ENCODE assay signal across 8 cellular contexts in the genomic region with DNA sequence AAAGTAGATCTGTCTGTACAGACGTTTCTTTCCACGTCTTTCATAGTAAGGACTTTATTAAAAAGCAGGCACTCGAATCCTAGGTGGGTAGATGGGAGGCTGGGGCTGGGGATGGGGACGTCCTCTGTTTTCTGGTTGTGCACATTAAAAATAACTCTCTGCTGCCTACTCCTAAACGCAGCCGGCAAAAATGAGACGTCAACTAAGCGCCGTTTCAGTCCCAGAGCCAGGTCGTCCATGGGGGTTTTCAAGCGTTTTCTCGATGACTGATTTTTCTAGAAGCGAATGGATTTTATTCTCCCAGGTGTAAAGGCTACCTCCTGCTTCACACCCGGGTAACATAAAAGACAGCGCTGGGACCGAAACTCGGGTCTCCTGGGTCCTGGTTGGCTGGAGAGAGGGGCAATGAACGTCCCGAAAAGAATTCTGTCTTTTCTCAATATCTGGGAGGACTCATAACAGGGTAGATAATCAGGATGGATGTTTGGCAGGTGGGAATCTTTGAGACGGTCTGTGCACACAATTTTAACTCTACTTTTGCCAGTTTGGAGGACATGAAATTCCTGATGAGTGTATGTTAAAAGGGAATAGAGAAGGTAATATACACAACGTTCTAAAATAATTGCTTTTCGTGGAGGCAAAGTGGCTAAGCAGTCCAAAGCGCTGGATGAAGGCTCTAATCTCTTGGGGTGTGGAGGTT. TPM values are rescaled to one million over a fixed set of nuclear protein-coding genes. Genes with fewer than 3 reads are reported as not detected.
DNase-seq lines count a peak whose midpoint lies in the region; ATAC-seq and TF ChIP-seq lines count a peak whose summit lies in the region.

No MANE protein-coding gene starts in this region.

- H3K27me3 ChIP-seq in HL-60 (ENCODE audit: insufficient read depth, poor library complexity, severe bottlenecking) (peaks cover 2% of the 10 kb centered on the region), neuron (ENCODE audit: insufficient read depth, low read length) (peaks cover 10% of the 10 kb centered on the region)

- no peak overlapping the region; the same call in 1 of the 2 replicates for H3K27ac ChIP-seq in HL-60 (replicated peaks)

- peak overlapping the region; percentile 54 for H2AFZ ChIP-seq in neuron (ENCODE audit: low read depth, low read length)

- H3K9me3 ChIP-seq in neuron (ENCODE audit: low read length), result no peaks in the 10 kb centered on the region

- H3K4me3 ChIP-seq in HL-60 (replicated peaks; ENCODE audit: insufficient read depth, low read length), result peak overlapping the region; percentile 51
- H3K4me3 ChIP-seq in neuron (ENCODE audit: low read length), result peak overlapping the region; percentile 45

- no peaks in the 10 kb centered on the region for H3K4me1 ChIP-seq in neuron (ENCODE audit: insufficient read depth, low read length)

- no peak for TF ChIP-seq CTCF in HL-60 (IDR thresholded peaks at IDR 0.05; ENCODE audit: insufficient read depth, low read length)

- ATAC-seq in HG03280 (IDR thresholded peaks at IDR 0.05; ENCODE audit: unreplicated experiment), result no peak

- no peaks in the 10 kb centered on the region for H3K36me3 ChIP-seq in neuron (ENCODE audit: insufficient read depth, low read length)

- DNase-seq in Daoy (ENCODE audit: low read depth) (peak; percentile 40), HL-60 (ENCODE audit: low read depth in 1 of 2, low spot score in 1 of 2) (no peak), cerebellar cortex (ENCODE audit: low spot score) (peak; percentile 11), mesenteric fat pad (ENCODE audit: low spot score) (no peak), NCI-H1417 (lab: John Stamatoyannopoulos, UW) (no peak), GDM1 (lab: John Stamatoyannopoulos, UW) (no peak)

RNA-seq across cellular contexts. Expression of gene GPX6, which starts 25.3 kb away (rescaled TPM):
- not detected in 2 replicates for total RNA-seq in Daoy (2014; rRNA removed; shearing (Covaris generic))
- total RNA-seq in mesenteric fat pad, result not detected

RNA-seq across cellular contexts. Expression of gene GPX5, which starts 35.3 kb away (rescaled TPM):
- not detected in 2 replicates for total RNA-seq in Daoy (2014; rRNA removed; shearing (Covaris generic))
- not detected for total RNA-seq in mesenteric fat pad

RNA-seq across cellular contexts. Expression of gene ZSCAN23, which starts 47.0 kb away (rescaled TPM):
- total RNA-seq in Daoy (2014; rRNA removed; shearing (Covaris generic)), result 3.4 and 8.4 TPM in 2 replicates
- 1.5 TPM for total RNA-seq in mesenteric fat pad

Comparison
In these comparisons a context has a peak if more than half of its experiments do, and no peak if none do; other contexts are left out.
1. DNase-seq: peak in Daoy (single experiment) and cerebellar cortex (single experiment); none in HL-60 (0 of 2), mesenteric fat pad (single experiment), NCI-H1417 (0 of 3) and GDM1 (single experiment).